Comparison of ENCODE assay signal across 28 cellular contexts in genomic region chr15:32904448-32904847, GRCh38.
"Had no signal": no experiment of that assay in that cellular context is flagged by ENCODE, and none has a peak within 500 bp of the region (broad histone marks: within the 10 kb centered on the region; RNA-seq: fewer than 3 reads in every experiment).

No MANE protein-coding gene starts in this region.

- H3K27ac ChIP-seq: left lung, lower lobe of right lung, pancreas, prostate gland, sigmoid colon, spleen, testis, thyroid gland, transverse colon, upper lobe of left lung, vagina had no signal

- H3K4me1 ChIP-seq: pancreas, prostate gland, testis, vagina had no signal

- H3K9me3 ChIP-seq: left lung, lower lobe of right lung, pancreas, prostate gland, sigmoid colon, spleen, testis, thyroid gland, transverse colon, upper lobe of left lung, vagina had no signal

- H3K36me3 ChIP-seq: pancreas, prostate gland, sigmoid colon, spleen, thyroid gland, transverse colon, vagina had no signal

- H3K27me3 ChIP-seq: left lung, pancreas, sigmoid colon, spleen, testis, thyroid gland, transverse colon, upper lobe of left lung, vagina had no signal

- ATAC-seq: left colon; left lung; lower lobe of right lung; naive thymus-derived CD8-positive, alpha-beta T cell; pancreas; right cardiac atrium; stimulated activated naive CD8-positive, alpha-beta T cell treated with anti-CD3 and anti-CD28 coated beads, Interleukin-15, amount 100 ng/mL, for 72 hours had no signal

- FAIRE-seq: islet of Langerhans, kidney, pancreas, small intestine had no signal

- DNase-seq: hypothalamus; immature natural killer cell; kidney; left colon; left lung; lower lobe of right lung; mammary epithelial cell; mesenchymal stem cell; naive thymus-derived CD8-positive, alpha-beta T cell; nucleus accumbens; pancreas; posterior cingulate gyrus; retina; right cardiac atrium; sigmoid colon; small intestine; spleen; stimulated activated CD4-positive, alpha-beta T cell treated with anti-CD3 and anti-CD28 coated beads, Interleukin-4, amount 100 ng/mL, for 24 hours; stimulated activated naive CD4-positive, alpha-beta T cell treated with Interleukin-2 at 50 U/mL for 16 hours; stimulated activated naive CD8-positive, alpha-beta T cell treated with anti-CD3 and anti-CD28 coated beads, Interleukin-15, amount 100 ng/mL, for 72 hours; substantia nigra; testis; thyroid gland; transverse colon; upper lobe of left lung had no signal

- H3K4me3 ChIP-seq: left lung, lower lobe of right lung, pancreas, prostate gland, sigmoid colon, spleen, testis, thyroid gland, transverse colon, upper lobe of left lung, vagina had no signal
